ENCODE assay signal across 8 cellular contexts in the genomic region with DNA sequence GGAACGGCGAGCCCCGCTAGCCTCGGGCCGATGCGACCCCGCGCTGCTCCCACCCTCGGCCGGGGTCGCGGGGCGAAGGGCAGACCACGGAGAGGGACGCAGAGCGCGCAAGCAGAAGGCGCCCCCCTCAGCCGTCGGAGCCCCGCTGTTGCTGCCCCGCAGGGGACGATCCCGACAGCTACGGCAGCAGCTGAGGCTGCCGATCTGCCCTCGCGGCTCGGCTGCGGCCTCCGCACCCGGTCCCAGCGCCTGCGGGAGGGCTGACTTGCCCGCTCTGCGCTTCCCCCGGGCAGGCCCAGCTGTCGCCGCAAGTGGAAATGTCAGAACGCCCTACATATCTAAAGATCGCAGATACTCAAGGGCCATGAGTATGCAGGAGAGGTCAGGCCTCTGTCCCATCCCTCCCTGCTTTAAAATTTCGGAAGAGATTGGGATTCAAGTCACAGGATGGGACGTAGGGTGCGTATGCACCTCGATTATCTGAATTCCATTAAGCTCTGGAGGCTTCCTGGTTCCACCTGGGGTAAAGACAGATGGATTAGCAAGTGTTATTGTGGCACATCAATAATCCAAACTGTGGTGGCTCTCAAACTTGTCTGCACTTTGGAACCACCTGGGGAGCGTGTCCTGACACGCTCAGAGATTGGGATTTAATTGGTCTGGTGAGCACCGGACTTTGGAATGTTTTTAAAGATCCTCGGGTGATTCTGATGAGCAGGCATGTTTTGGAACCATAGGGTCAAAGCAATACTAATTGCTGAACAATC. TPM values are rescaled to one million over a fixed set of nuclear protein-coding genes. Genes with fewer than 3 reads are reported as not detected.
DNase-seq lines count a peak whose midpoint lies in the region; ATAC-seq, FAIRE-seq and TF ChIP-seq lines count a peak whose summit lies in the region.

A gene (minus strand): TSS at position 206 of the 767 bp plus-strand sequence. CDS start 216 bp downstream, outside the sequence.

- ATAC-seq in CD4-positive, CD25-positive, alpha-beta regulatory T cell (ENCODE audit: low read depth in 2 of 2): peak; percentile 5 to 8
- ATAC-seq in GM19467 (IDR thresholded peaks at IDR 0.05; ENCODE audit: unreplicated experiment) (peak; percentile 35), HG03521 (IDR thresholded peaks at IDR 0.05; ENCODE audit: unreplicated experiment) (peak; percentile 16), GM12878 (peak; percentile 30)

- no peak within 1 kb of the TSS; the same call in 1 of the 2 replicates for H3K9ac ChIP-seq in GM12878 (ENCODE audit: control insufficient read depth, insufficient read depth, low read length)

- TF ChIP-seq EP300 in GM12878 (IDR thresholded peaks at IDR 0.05; ENCODE audit: borderline replicate concordance in 1 of 2, control insufficient read depth in 1 of 2, low read depth in 2 of 2, low read length in 2 of 2) (no peak), sigmoid colon (IDR thresholded peaks at IDR 0.05) (no peak)

- TF ChIP-seq POLR2A in GM12878 (IDR thresholded peaks at IDR 0.05; ENCODE audit: low read depth, low read length): no peak
- TF ChIP-seq POLR2A in sigmoid colon (IDR thresholded peaks at IDR 0.05): no peak

- DNase-seq in CD4-positive, CD25-positive, alpha-beta regulatory T cell: peak in 2 of 3 donors; percentile 3 to 54
- DNase-seq in T follicular helper cell (ENCODE audit: low read depth): peak; percentile 20
- no peak for DNase-seq in GM12878 (ENCODE audit: low read depth, low spot score)
- peak; percentile 72 for DNase-seq in sigmoid colon
- no peak for DNase-seq in GDM1 (lab: John Stamatoyannopoulos, UW)

- no peaks in the 10 kb centered on the region for H3K79me2 ChIP-seq in GM12878 (ENCODE audit: control insufficient read depth, insufficient read depth, low read length)

- H3K36me3 Mint-ChIP-seq in CD4-positive, CD25-positive, alpha-beta regulatory T cell: no peaks in the 10 kb centered on the region

- H3K27ac ChIP-seq in CD4-positive, CD25-positive, alpha-beta regulatory T cell (ENCODE audit: insufficient read depth, low read length, poor library complexity, severe bottlenecking): peak within 1 kb of the TSS; percentile 66
- H3K27ac ChIP-seq in GM12878 (ENCODE audit: control insufficient read depth, insufficient read depth) (no peak within 1 kb of the TSS), sigmoid colon (peak within 1 kb of the TSS; percentile 89 to 97 (median 96))

- in situ Hi-C loops in GM12878 (cut with MboI): no loop called here

- no peaks in the 10 kb centered on the region for H3K9me3 ChIP-seq in CD4-positive, CD25-positive, alpha-beta regulatory T cell (ENCODE audit: control insufficient read depth in 2 of 2, low read length in 2 of 2)
- no peaks in the 10 kb centered on the region for H3K9me3 ChIP-seq in GM12878 (replicated peaks; ENCODE audit: control insufficient read depth, insufficient read depth, low read length)
- H3K9me3 ChIP-seq in sigmoid colon: no peaks in the 10 kb centered on the region

- TF ChIP-seq CTCF in GM12878 (IDR thresholded peaks at IDR 0.05 in 2 of 3, conservative IDR thresholded peaks at IDR 0.05 in 1 of 3; ENCODE audit: control insufficient read depth in 2 of 3, extremely low read depth in 1 of 3, insufficient read depth in 1 of 3, low read depth in 3 of 3, low read length in 3 of 3): no peak
- TF ChIP-seq CTCF in sigmoid colon (IDR thresholded peaks at IDR 0.05): no peak

- intact Hi-C loops in GM12878 (cut with micrococcal nuclease; ENCODE audit: unreplicated experiment) (no loop called here), sigmoid colon (cut with DNase I) (loop anchor here (10.0 kb wide), 1 partner anchor 223 kb away; a partner anchor contains a TSS)

- RAD21 ChIA-PET in GM12878 (lab: Charles Lee; ENCODE audit: unreplicated experiment): no interaction called here

- H3K4me1 ChIP-seq in CD4-positive, CD25-positive, alpha-beta regulatory T cell (ENCODE audit: control insufficient read depth, insufficient read depth, low read length, poor library complexity, severe bottlenecking): peaks cover 10% of the 10 kb centered on the region
- no peaks in the 10 kb centered on the region for H3K4me1 ChIP-seq in GM12878 (ENCODE audit: control insufficient read depth, insufficient read depth, low read length)
- H3K4me1 ChIP-seq in sigmoid colon: peaks cover 0 to 29% (median 21%) of the 10 kb centered on the region in 4 donors

- SMC1A ChIA-PET in GM12878 (lab: Charles Lee; ENCODE audit: uncharacterized antibody, unreplicated experiment): no interaction called here

- H3K27me3 ChIP-seq in CD4-positive, CD25-positive, alpha-beta regulatory T cell (ENCODE audit: control insufficient read depth, insufficient read depth, low read length): no peaks in the 10 kb centered on the region
- H3K27me3 ChIP-seq in GM12878 (replicated peaks in 1 of 2; ENCODE audit: control insufficient read depth in 2 of 2, insufficient read depth in 2 of 2, low read length in 1 of 2) (peaks cover 4 to 6% of the 10 kb centered on the region in 2 experiments; a peak in 3 of 4 replicates), sigmoid colon (no peaks in the 10 kb centered on the region)

- peak within 1 kb of the TSS; percentile 78 to 91 (median 86) for H3K4me3 Mint-ChIP-seq in CD4-positive, CD25-positive, alpha-beta regulatory T cell

- no peaks in the 10 kb centered on the region for H4K20me1 ChIP-seq in GM12878 (ENCODE audit: control insufficient read depth, insufficient read depth)

- no TSS peak for BruUV-seq in GM12878 (replicated peaks; lab: Mats Ljungman, UMichigan)

- H3K36me3 ChIP-seq in CD4-positive, CD25-positive, alpha-beta regulatory T cell (ENCODE audit: control insufficient read depth, insufficient read depth, low read length): no peaks in the 10 kb centered on the region
- no peaks in the 10 kb centered on the region for H3K36me3 ChIP-seq in GM12878 (ENCODE audit: control insufficient read depth in 2 of 2, insufficient read depth in 2 of 2, low read length in 1 of 2)
- H3K36me3 ChIP-seq in sigmoid colon: no peaks in the 10 kb centered on the region

- 16% methylated on average over 38 of the region's 49 CpGs for WGBS in GM12878 (ENCODE audit: insufficient coverage, insufficient replicate concordance, low lambda C conversion rate, missing lambda C conversion rate)
- WGBS in sigmoid colon, 2 donors: 3 to 8% methylated on average over 49 of the region's 49 CpGs

- peaks cover 19% of the 10 kb centered on the region for H3K27me3 Mint-ChIP-seq in CD4-positive, CD25-positive, alpha-beta regulatory T cell

- peaks cover 0 to 1% (median 0%) of the 10 kb centered on the region in 7 donors for H3K9me3 Mint-ChIP-seq in CD4-positive, CD25-positive, alpha-beta regulatory T cell

- no peak for FAIRE-seq in GM12878 (lab: Jason Lieb, UNC)

- H3K4me1 Mint-ChIP-seq in CD4-positive, CD25-positive, alpha-beta regulatory T cell: peaks cover 0 to 16% (median 3%) of the 10 kb centered on the region in 4 donors

- H3K4me3 ChIP-seq in CD4-positive, CD25-positive, alpha-beta regulatory T cell (ENCODE audit: low read depth, low read length): peak within 1 kb of the TSS; percentile 38
- H3K4me3 ChIP-seq in GM12878 (peak within 1 kb of the TSS; percentile 51; the same call in 1 of the 2 replicates), iPS-11a (ENCODE audit: low read depth, low read length) (peak within 1 kb of the TSS; percentile 56), sigmoid colon (peak within 1 kb of the TSS; percentile 47 to 71 (median 54))

- CTCF ChIA-PET in GM12878 (lab: Yijun Ruan, JAX): no interaction called here

- H3K4me2 ChIP-seq in GM12878 (ENCODE audit: control insufficient read depth, insufficient read depth): peak within 1 kb of the TSS; percentile 57

- POLR2A ChIA-PET in GM12878 (lab: Charles Lee): no interaction called here

- no peak for TF ChIP-seq RAD21 in GM12878 (IDR thresholded peaks at IDR 0.05; ENCODE audit: insufficient read depth, low read depth, low read length)

- peak within 1 kb of the TSS; percentile 27 to 86 (median 82) for H3K27ac Mint-ChIP-seq in CD4-positive, CD25-positive, alpha-beta regulatory T cell

- H2AFZ ChIP-seq in GM12878 (ENCODE audit: control insufficient read depth, low read depth, low read length): peak within 1 kb of the TSS; percentile 76

TF ChIP-seq in GM12878, 131 proteins besides CTCF, POLR2A, EP300 and RAD21 (continues in another document):
- TF ChIP-seq MEF2A (IDR thresholded peaks at IDR 0.05; ENCODE audit: insufficient read depth, low read depth, low read length) (no peak), MXI1 (IDR thresholded peaks at IDR 0.05; ENCODE audit: low read depth, low read length) (no peak)

RNA-seq across cellular contexts. Expression of the gene that starts here (rescaled TPM):
- total RNA-seq in CD4-positive, CD25-positive, alpha-beta regulatory T cell: 0.17 TPM
- polyA plus RNA-seq in CD4-positive, CD25-positive, alpha-beta regulatory T cell: under 1 TPM in 3 of 4 donors, not detected in 1; 0.03 to 0.12 (median 0.09) TPM
- total RNA-seq in GM12878 (2013; cell fraction: nucleolus; rRNA removed): not detected in 2 replicates
- not detected in 2 replicates for total RNA-seq in GM12878 (2014; rRNA removed)
- total RNA-seq in GM12878 (2014; rRNA removed; fragmentation: Illumina TruSeq; extraction: Trizol): not detected in 2 replicates
- not detected in 2 replicates for total RNA-seq in GM12878 (2021)
- polyA plus RNA-seq in GM12878 (2011; ENCODE audit: low read depth): not detected
- polyA plus RNA-seq in GM12878 (2011; rRNA removed): 0.01 TPM in 1 of 2 replicates, not detected in the other
- not detected in 2 replicates for polyA plus RNA-seq in GM12878 (2011; cell fraction: cytosol; rRNA removed)
- not detected in 2 replicates for polyA plus RNA-seq in GM12878 (2011; cell fraction: nucleus; rRNA removed)
- polyA plus RNA-seq in GM12878 (2012): not detected in 2 replicates
- polyA plus RNA-seq in GM12878 (2014; fragmentation: Illumina TruSeq; extraction: Trizol): not detected in 2 replicates
- polyA plus RNA-seq in GM12878 (2014; fragmentation: Nextera tagmentation; extraction: Ambion mirVana): not detected
- polyA plus RNA-seq in GM12878 (2014; rRNA removed): not detected in 2 replicates
- not detected for polyA plus RNA-seq in GM12878 (2016; fragmentation: Nextera tagmentation; extraction: Ambion mirVana)
- not detected in 2 replicates for polyA minus RNA-seq in GM12878 (2011; rRNA and poly(A)+ RNA removed)
- polyA minus RNA-seq in GM12878 (2011; cell fraction: cytosol; rRNA and poly(A)+ RNA removed): not detected in 2 replicates
- not detected in 2 replicates for polyA minus RNA-seq in GM12878 (2011; cell fraction: nucleus; rRNA and poly(A)+ RNA removed)
- total RNA-seq in sigmoid colon: 1 to 10 TPM; 3.9 to 6.0 (median 4.5) TPM
- polyA plus RNA-seq in sigmoid colon: 1 to 10 TPM in 1 of 3 donors, under 1 TPM in 2; 0.23 to 1.2 (median 0.48) TPM

Comparison
In these comparisons a context has a peak if more than half of its experiments do, and no peak if none do; other contexts are left out.
1. Peak in DNase-seq, ATAC-seq, H3K4me3 ChIP-seq and H3K27ac ChIP-seq in CD4-positive, CD25-positive, alpha-beta regulatory T cell; RNA of the gene not detected or under 1 TPM.
2. Peak in ATAC-seq, H3K4me3 ChIP-seq and H3K4me2 ChIP-seq in GM12878; RNA of the gene not detected or under 1 TPM.
3. DNase-seq: peak in T follicular helper cell (single experiment) and sigmoid colon (single experiment); none in GM12878 (single experiment) and GDM1 (single experiment).
4. Peak in every context shown above with its lines, with median percentiles within 50 percentile points of each other: ATAC-seq and H3K4me3 ChIP-seq.